ENCODE assay signal across 14 cellular contexts in genomic region chr14:75232597-75232996, GRCh38. TPM values are rescaled to one million over a fixed set of nuclear protein-coding genes. Genes with fewer than 3 reads are reported as not detected.
A peak's percentile ranks its signal among the peaks of the same experiment; 100 is the strongest.
DNase-seq lines count a peak whose midpoint lies in the region; ATAC-seq and TF ChIP-seq lines count a peak whose summit lies in the region.
"Had no signal": no experiment of that assay in that cellular context is flagged by ENCODE, and none has a peak within 500 bp of the region (broad histone marks: within the 10 kb centered on the region; RNA-seq: fewer than 3 reads in every experiment).

No MANE protein-coding gene starts in this region.

- H3K4me3 ChIP-seq in mesendoderm (ENCODE audit: low read length) = no peak overlapping the region
- no peak overlapping the region for H3K4me3 ChIP-seq in lower lobe of right lung
- no peak overlapping the region for H3K4me3 ChIP-seq in left ventricle myocardium inferior

- ATAC-seq in lower lobe of right lung = no peak
- ATAC-seq in esophagus mucosa = no peak

- H3K27ac ChIP-seq in mesendoderm (ENCODE audit: low read depth, low read length) (no peak overlapping the region), lower lobe of right lung (no peak overlapping the region), left ventricle myocardium inferior (replicated peaks) (no peak overlapping the region)

- H3K27me3 ChIP-seq in mesendoderm (ENCODE audit: insufficient read depth, low read length, poor library complexity) (no peaks in the 10 kb centered on the region), lower lobe of right lung (ENCODE audit: low read depth) (no peaks in the 10 kb centered on the region), left ventricle myocardium inferior (ENCODE audit: low read depth) (no peaks in the 10 kb centered on the region)

- DNase-seq in activated T-cell treated with anti-CD3 and anti-CD28 coated beads for 4 hours (peak; percentile 19), NAMALWA (ENCODE audit: low spot score) (peak; percentile 29), mesendoderm (peak; percentile 77), lower lobe of right lung (no peak), left ventricle myocardium inferior (no peak)
- no peak for DNase-seq in activated T-cell treated with anti-CD3 and anti-CD28 coated beads, Interleukin-2, amount 50 U/mL, for 48 hours
- peak; percentile 31 to 38 for DNase-seq in activated CD4-positive, alpha-beta T cell treated with anti-CD3 and anti-CD28 coated beads, Interleukin-2, amount 50 U/mL, for 4 hours
- DNase-seq: activated B cell treated with CpG ODN at 0.5 μM for 24 hours, aorta, foreskin melanocyte, H7, NCI-H1105 treated with DMSO at 0.1 percent for 48 hours, NCI-H510A had no signal

- H2BK15ac ChIP-seq in mesendoderm (replicated peaks; ENCODE audit: low read depth) = no peak overlapping the region

- no peak overlapping the region for H2AK5ac ChIP-seq in mesendoderm (ENCODE audit: low read length)

- WGBS in mesendoderm (ENCODE audit: extremely low coverage, insufficient coverage, low lambda C conversion rate) = no CpG with 5 or more reads among the region's 2 CpGs

- H3K23ac ChIP-seq in mesendoderm (ENCODE audit: low read length) = no peak overlapping the region

- H2BK5ac ChIP-seq in mesendoderm (ENCODE audit: low read length) = no peak overlapping the region

- H3K79me1 ChIP-seq in mesendoderm (ENCODE audit: low read length) = no peaks in the 10 kb centered on the region

- H4K8ac ChIP-seq in mesendoderm (ENCODE audit: low read depth, low read length) = no peak overlapping the region

- no peak overlapping the region for H3K18ac ChIP-seq in mesendoderm (ENCODE audit: low read length)

- no peaks in the 10 kb centered on the region for H3K79me2 ChIP-seq in mesendoderm (ENCODE audit: control insufficient read depth, insufficient read depth, low read length)

- H3K36me3 ChIP-seq in mesendoderm (ENCODE audit: control insufficient read depth, insufficient read depth, low read length) (no peaks in the 10 kb centered on the region), lower lobe of right lung (no peaks in the 10 kb centered on the region), left ventricle myocardium inferior (no peaks in the 10 kb centered on the region)

- TF ChIP-seq CTCF in lower lobe of right lung (IDR thresholded peaks at IDR 0.05) (no peak), left ventricle myocardium inferior (IDR thresholded peaks at IDR 0.05; ENCODE audit: borderline replicate concordance) (no peak)

- H3K56ac ChIP-seq in mesendoderm (ENCODE audit: low read length) = no peak overlapping the region

- H3K4ac ChIP-seq in mesendoderm (ENCODE audit: low read depth, low read length) = no peak overlapping the region

- no peak overlapping the region for H4K5ac ChIP-seq in mesendoderm (ENCODE audit: low read length)

- no peak overlapping the region for H3K4me2 ChIP-seq in mesendoderm (ENCODE audit: low read length)

- H3K9me3 ChIP-seq in lower lobe of right lung = no peaks in the 10 kb centered on the region
- no peaks in the 10 kb centered on the region for H3K9me3 ChIP-seq in left ventricle myocardium inferior (replicated peaks)

- H3K9ac ChIP-seq in mesendoderm (ENCODE audit: low read length) = no peak overlapping the region

- intact Hi-C loops in lower lobe of right lung (cut with DNase I) (no loop called here), left ventricle myocardium inferior (cut with micrococcal nuclease) (no loop called here)

- peaks cover 18% of the 10 kb centered on the region for H3K4me1 ChIP-seq in mesendoderm (ENCODE audit: control insufficient read depth, low read depth, low read length)
- H3K4me1 ChIP-seq in lower lobe of right lung = peaks cover 40% of the 10 kb centered on the region
- H3K4me1 ChIP-seq in left ventricle myocardium inferior = peaks cover 29% of the 10 kb centered on the region

- no peak overlapping the region for H2BK120ac ChIP-seq in mesendoderm (ENCODE audit: low read depth, low read length)

RNA-seq across cellular contexts. Expression of gene FOS, which starts 46.0 kb away (rescaled TPM):
- polyA plus RNA-seq in mesendoderm (2013, experiment 1 of 2) = 30.2 TPM
- polyA plus RNA-seq in mesendoderm (2013, experiment 2 of 2) = 33.0 TPM
- total RNA-seq in lower lobe of right lung (302 TPM), left ventricle myocardium inferior (9.7 TPM), esophagus mucosa (125 TPM)

RNA-seq across cellular contexts. Expression of gene TMED10, which starts 56.2 kb away (rescaled TPM):
- 212 TPM for polyA plus RNA-seq in mesendoderm (2013, experiment 1 of 2)
- 214 TPM for polyA plus RNA-seq in mesendoderm (2013, experiment 2 of 2)
- total RNA-seq in lower lobe of right lung (286 TPM), left ventricle myocardium inferior (278 TPM), esophagus mucosa (293 TPM)

Comparison
In these comparisons a context has a peak if more than half of its experiments do, and no peak if none do; other contexts are left out.
1. DNase-seq: peak in activated T-cell treated with anti-CD3 and anti-CD28 coated beads for 4 hours (single experiment), NAMALWA (single experiment), activated CD4-positive, alpha-beta T cell treated with anti-CD3 and anti-CD28 coated beads, Interleukin-2, amount 50 U/mL, for 4 hours (2 of 2) and mesendoderm (single experiment); none in activated T-cell treated with anti-CD3 and anti-CD28 coated beads, Interleukin-2, amount 50 U/mL, for 48 hours (0 of 2), lower lobe of right lung (single experiment) and left ventricle myocardium inferior (single experiment).
2. RNA of gene FOS, which starts 46.0 kb away (total RNA-seq): 302 TPM in lower lobe of right lung (single experiment) and 125 TPM in esophagus mucosa (single experiment); 9.7 TPM in left ventricle myocardium inferior (single experiment); every median in the first group is over 10 times any median in the second.